ENCODE assay signal across 1 cellular context in genomic region chr17:79993390-79994221, GRCh38.
A peak's percentile ranks its signal among the peaks of the same experiment; 100 is the strongest.
TF ChIP-seq lines count a peak whose summit lies in the region.

No MANE protein-coding gene starts in this region.

TF ChIP-seq in HepG2, 621 proteins besides CTCF, POLR2A, EP300 and RAD21 (continued from another document and continues in another):
- TF ChIP-seq CEBPZ (IDR thresholded peaks at IDR 0.05; ENCODE audit: low read length) = no peak
- TF ChIP-seq PLRG1 (conservative IDR thresholded peaks at IDR 0.05) = no peak
- TF ChIP-seq MLLT10 (CRISPR knock-in tag; IDR thresholded peaks at IDR 0.05) = no peak
- TF ChIP-seq RFXANK (CRISPR knock-in tag; IDR thresholded peaks at IDR 0.05) = no peak; the same call in 1 of the 2 replicates
- TF ChIP-seq TBX2 (CRISPR knock-in tag; IDR thresholded peaks at IDR 0.05; ENCODE audit: borderline replicate concordance) = peak; percentile 98
- no peak for TF ChIP-seq ZNF7 (CRISPR knock-in tag; IDR thresholded peaks at IDR 0.05)
- peak; percentile 96 for TF ChIP-seq ZNF34 (CRISPR knock-in tag; IDR thresholded peaks at IDR 0.05; ENCODE audit: borderline replicate concordance)
- TF ChIP-seq, protein P1, sequence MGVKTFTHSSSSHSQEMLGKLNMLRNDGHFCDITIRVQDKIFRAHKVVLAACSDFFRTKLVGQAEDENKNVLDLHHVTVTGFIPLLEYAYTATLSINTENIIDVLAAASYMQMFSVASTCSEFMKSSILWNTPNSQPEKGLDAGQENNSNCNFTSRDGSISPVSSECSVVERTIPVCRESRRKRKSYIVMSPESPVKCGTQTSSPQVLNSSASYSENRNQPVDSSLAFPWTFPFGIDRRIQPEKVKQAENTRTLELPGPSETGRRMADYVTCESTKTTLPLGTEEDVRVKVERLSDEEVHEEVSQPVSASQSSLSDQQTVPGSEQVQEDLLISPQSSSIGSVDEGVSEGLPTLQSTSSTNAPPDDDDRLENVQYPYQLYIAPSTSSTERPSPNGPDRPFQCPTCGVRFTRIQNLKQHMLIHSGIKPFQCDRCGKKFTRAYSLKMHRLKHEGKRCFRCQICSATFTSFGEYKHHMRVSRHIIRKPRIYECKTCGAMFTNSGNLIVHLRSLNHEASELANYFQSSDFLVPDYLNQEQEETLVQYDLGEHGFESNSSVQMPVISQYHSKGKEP (CRISPR knock-in tag; IDR thresholded peaks at IDR 0.05) = peak; percentile 79; the same call in 1 of the 2 replicates
- peak; percentile 82 for TF ChIP-seq REL (CRISPR knock-in tag; conservative IDR thresholded peaks at IDR 0.05)
- TF ChIP-seq, protein P2, sequence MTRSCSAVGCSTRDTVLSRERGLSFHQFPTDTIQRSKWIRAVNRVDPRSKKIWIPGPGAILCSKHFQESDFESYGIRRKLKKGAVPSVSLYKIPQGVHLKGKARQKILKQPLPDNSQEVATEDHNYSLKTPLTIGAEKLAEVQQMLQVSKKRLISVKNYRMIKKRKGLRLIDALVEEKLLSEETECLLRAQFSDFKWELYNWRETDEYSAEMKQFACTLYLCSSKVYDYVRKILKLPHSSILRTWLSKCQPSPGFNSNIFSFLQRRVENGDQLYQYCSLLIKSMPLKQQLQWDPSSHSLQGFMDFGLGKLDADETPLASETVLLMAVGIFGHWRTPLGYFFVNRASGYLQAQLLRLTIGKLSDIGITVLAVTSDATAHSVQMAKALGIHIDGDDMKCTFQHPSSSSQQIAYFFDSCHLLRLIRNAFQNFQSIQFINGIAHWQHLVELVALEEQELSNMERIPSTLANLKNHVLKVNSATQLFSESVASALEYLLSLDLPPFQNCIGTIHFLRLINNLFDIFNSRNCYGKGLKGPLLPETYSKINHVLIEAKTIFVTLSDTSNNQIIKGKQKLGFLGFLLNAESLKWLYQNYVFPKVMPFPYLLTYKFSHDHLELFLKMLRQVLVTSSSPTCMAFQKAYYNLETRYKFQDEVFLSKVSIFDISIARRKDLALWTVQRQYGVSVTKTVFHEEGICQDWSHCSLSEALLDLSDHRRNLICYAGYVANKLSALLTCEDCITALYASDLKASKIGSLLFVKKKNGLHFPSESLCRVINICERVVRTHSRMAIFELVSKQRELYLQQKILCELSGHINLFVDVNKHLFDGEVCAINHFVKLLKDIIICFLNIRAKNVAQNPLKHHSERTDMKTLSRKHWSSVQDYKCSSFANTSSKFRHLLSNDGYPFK (CRISPR knock-in tag; IDR thresholded peaks at IDR 0.05; ENCODE audit: borderline replicate concordance) = peak; percentile 74; the same call in 1 of the 2 replicates
- TF ChIP-seq, protein P3, sequence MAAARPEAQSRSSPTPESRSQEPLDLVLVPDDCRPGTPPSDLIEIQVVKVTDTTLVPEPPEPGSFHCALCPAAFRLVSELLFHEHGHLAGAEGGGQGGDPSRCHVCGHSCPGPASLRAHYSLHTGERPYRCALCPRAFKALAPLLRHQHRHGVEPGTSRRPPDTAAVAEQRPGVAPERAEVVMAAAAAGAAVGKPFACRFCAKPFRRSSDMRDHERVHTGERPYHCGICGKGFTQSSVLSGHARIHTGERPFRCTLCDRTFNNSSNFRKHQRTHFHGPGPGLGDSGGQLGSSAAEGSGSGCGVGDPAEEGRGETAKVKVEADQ (CRISPR knock-in tag; IDR thresholded peaks at IDR 0.05; ENCODE audit: borderline replicate concordance) = no peak; the same call in 1 of the 2 replicates
- peak; percentile 91; the same call in 1 of the 2 replicates for TF ChIP-seq ZNF225 (CRISPR knock-in tag; IDR thresholded peaks at IDR 0.05)
- TF ChIP-seq JUND (CRISPR knock-in tag; IDR thresholded peaks at IDR 0.05) = peak; percentile 93
- TF ChIP-seq MAX (IDR thresholded peaks at IDR 0.05) = no peak
- TF ChIP-seq, protein P4, sequence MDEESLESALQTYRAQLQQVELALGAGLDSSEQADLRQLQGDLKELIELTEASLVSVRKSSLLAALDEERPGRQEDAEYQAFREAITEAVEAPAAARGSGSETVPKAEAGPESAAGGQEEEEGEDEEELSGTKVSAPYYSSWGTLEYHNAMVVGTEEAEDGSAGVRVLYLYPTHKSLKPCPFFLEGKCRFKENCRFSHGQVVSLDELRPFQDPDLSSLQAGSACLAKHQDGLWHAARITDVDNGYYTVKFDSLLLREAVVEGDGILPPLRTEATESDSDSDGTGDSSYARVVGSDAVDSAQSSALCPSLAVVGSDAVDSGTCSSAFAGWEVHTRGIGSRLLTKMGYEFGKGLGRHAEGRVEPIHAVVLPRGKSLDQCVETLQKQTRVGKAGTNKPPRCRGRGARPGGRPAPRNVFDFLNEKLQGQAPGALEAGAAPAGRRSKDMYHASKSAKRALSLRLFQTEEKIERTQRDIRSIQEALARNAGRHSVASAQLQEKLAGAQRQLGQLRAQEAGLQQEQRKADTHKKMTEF (CRISPR knock-in tag; IDR thresholded peaks at IDR 0.05) = peak; percentile 100
- peak; percentile 30; the same call in 1 of the 2 replicates for TF ChIP-seq NR1H2 (CRISPR knock-in tag; IDR thresholded peaks at IDR 0.05; ENCODE audit: borderline replicate concordance, low read depth)
- no peak for TF ChIP-seq ZNF75D (CRISPR knock-in tag; IDR thresholded peaks at IDR 0.05; ENCODE audit: borderline replicate concordance)
- no peak for TF ChIP-seq FOXP1 (IDR thresholded peaks at IDR 0.05)
- peak; percentile 95 for TF ChIP-seq FOXP1 (CRISPR knock-in tag; IDR thresholded peaks at IDR 0.05)
- TF ChIP-seq TIGD3 (CRISPR knock-in tag; IDR thresholded peaks at IDR 0.05; ENCODE audit: borderline replicate concordance) = peak; percentile 91
- TF ChIP-seq SP5 (CRISPR knock-in tag; IDR thresholded peaks at IDR 0.05; ENCODE audit: borderline replicate concordance, low read depth) = peak; percentile 77
- peak; percentile 97; the same call in 1 of the 2 replicates for TF ChIP-seq CBX5 (CRISPR knock-in tag; IDR thresholded peaks at IDR 0.05; ENCODE audit: borderline replicate concordance)
- peak; percentile 87; the same call in 1 of the 2 replicates for TF ChIP-seq TFDP1 (CRISPR knock-in tag; IDR thresholded peaks at IDR 0.05; ENCODE audit: borderline replicate concordance)
- TF ChIP-seq, protein P5, sequence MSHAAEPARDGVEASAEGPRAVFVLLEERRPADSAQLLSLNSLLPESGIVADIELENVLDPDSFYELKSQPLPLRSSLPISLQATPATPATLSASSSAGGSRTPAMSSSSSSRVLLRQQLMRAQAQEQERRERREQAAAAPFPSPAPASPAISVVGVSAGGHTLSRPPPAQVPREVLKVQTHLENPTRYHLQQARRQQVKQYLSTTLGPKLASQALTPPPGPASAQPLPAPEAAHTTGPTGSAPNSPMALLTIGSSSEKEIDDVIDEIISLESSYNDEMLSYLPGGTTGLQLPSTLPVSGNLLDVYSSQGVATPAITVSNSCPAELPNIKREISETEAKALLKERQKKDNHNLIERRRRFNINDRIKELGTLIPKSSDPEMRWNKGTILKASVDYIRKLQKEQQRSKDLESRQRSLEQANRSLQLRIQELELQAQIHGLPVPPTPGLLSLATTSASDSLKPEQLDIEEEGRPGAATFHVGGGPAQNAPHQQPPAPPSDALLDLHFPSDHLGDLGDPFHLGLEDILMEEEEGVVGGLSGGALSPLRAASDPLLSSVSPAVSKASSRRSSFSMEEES (CRISPR knock-in tag; IDR thresholded peaks at IDR 0.05) = peak; percentile 100
- TF ChIP-seq KAT8 (CRISPR knock-in tag; IDR thresholded peaks at IDR 0.05) = peak; percentile 92
- no peak for TF ChIP-seq ZNF17 (CRISPR knock-in tag; IDR thresholded peaks at IDR 0.05)
- TF ChIP-seq FOXJ3 (CRISPR knock-in tag; IDR thresholded peaks at IDR 0.05; ENCODE audit: borderline replicate concordance) = peak; percentile 98
- TF ChIP-seq, protein P6, sequence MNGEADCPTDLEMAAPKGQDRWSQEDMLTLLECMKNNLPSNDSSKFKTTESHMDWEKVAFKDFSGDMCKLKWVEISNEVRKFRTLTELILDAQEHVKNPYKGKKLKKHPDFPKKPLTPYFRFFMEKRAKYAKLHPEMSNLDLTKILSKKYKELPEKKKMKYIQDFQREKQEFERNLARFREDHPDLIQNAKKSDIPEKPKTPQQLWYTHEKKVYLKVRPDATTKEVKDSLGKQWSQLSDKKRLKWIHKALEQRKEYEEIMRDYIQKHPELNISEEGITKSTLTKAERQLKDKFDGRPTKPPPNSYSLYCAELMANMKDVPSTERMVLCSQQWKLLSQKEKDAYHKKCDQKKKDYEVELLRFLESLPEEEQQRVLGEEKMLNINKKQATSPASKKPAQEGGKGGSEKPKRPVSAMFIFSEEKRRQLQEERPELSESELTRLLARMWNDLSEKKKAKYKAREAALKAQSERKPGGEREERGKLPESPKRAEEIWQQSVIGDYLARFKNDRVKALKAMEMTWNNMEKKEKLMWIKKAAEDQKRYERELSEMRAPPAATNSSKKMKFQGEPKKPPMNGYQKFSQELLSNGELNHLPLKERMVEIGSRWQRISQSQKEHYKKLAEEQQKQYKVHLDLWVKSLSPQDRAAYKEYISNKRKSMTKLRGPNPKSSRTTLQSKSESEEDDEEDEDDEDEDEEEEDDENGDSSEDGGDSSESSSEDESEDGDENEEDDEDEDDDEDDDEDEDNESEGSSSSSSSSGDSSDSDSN (CRISPR knock-in tag; IDR thresholded peaks at IDR 0.05) = peak; percentile 94
- TF ChIP-seq, protein P7, sequence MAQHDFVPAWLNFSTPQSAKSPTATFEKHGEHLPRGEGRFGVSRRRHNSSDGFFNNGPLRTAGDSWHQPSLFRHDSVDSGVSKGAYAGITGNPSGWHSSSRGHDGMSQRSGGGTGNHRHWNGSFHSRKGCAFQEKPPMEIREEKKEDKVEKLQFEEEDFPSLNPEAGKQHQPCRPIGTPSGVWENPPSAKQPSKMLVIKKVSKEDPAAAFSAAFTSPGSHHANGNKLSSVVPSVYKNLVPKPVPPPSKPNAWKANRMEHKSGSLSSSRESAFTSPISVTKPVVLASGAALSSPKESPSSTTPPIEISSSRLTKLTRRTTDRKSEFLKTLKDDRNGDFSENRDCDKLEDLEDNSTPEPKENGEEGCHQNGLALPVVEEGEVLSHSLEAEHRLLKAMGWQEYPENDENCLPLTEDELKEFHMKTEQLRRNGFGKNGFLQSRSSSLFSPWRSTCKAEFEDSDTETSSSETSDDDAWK (CRISPR knock-in tag; IDR thresholded peaks at IDR 0.05) = no peak
- TF ChIP-seq, protein P8, sequence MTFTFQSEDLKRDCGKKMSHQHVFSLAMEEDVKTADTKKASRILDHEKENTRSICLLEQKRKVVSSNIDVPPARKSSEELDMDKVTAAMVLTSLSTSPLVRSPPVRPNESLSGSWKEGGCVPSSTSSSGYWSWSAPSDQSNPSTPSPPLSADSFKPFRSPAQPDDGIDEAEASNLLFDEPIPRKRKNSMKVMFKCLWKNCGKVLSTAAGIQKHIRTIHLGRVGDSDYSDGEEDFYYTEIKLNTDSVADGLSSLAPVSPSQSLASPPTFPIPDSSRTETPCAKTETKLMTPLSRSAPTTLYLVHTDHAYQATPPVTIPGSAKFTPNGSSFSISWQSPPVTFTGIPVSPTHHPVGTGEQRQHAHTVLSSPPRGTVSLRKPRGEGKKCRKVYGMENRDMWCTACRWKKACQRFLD (CRISPR knock-in tag; IDR thresholded peaks at IDR 0.05; ENCODE audit: borderline replicate concordance) = peak; percentile 69
- 0 out of 2 replicates have a peak, but pooled peaks have one; percentile 87 for TF ChIP-seq ZNF10 (CRISPR knock-in tag; IDR thresholded peaks at IDR 0.05; ENCODE audit: borderline replicate concordance, low read depth)
- peak; percentile 86; the same call in 1 of the 2 replicates for TF ChIP-seq THAP7 (CRISPR knock-in tag; IDR thresholded peaks at IDR 0.05)
- no peak for TF ChIP-seq GABPA (IDR thresholded peaks at IDR 0.05; ENCODE audit: low read depth, low read length)
- TF ChIP-seq GABPA (CRISPR knock-in tag; IDR thresholded peaks at IDR 0.05; ENCODE audit: low read depth) = peak; percentile 65
- peak; percentile 61 for TF ChIP-seq HNRNPLL (IDR thresholded peaks at IDR 0.05; ENCODE audit: low read depth, low read length, poor library complexity, severe bottlenecking)
- 0 out of 2 replicates have a peak, but pooled peaks have one; percentile 61 for TF ChIP-seq GTF3A (CRISPR knock-in tag; conservative IDR thresholded peaks at IDR 0.05)
